In the genomic region with DNA sequence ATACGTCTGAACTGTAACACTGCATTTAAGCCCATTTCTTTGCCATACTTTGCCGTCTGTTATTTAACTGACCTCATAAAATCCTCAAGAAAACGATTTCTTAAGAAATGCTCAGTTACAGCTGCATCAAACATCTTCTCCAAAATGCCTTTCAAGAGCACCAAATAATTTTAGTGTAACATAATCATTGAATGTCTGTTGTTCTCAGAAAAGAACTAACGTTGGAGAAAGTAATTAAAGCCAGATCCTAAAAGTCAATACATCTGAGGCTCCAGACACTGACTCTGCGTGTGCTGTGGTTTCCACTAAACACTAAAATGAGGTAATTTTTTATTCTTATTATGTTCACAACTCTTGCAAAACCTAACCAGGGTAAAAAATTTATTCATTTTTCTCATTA, we compare ENCODE assay signal across 16 cellular contexts.
DNase-seq lines count a peak whose midpoint lies in the region; ATAC-seq, FAIRE-seq and TF ChIP-seq lines count a peak whose summit lies in the region.
"Had no signal": no experiment of that assay in that cellular context is flagged by ENCODE, and none has a peak within 500 bp of the region (broad histone marks: within the 10 kb centered on the region; RNA-seq: fewer than 3 reads in every experiment).

No MANE protein-coding gene starts in this region.

- H3K36me3 ChIP-seq in BJ (ENCODE audit: control insufficient read depth, insufficient read depth, low read length) (no peaks in the 10 kb centered on the region), adipocyte (ENCODE audit: control insufficient read depth, insufficient read depth, low read length, severe bottlenecking) (no peaks in the 10 kb centered on the region), vagina (no peaks in the 10 kb centered on the region), small intestine (ENCODE audit: control insufficient read depth in 2 of 2, insufficient read depth in 2 of 2, low read length in 2 of 2) (no peaks in the 10 kb centered on the region)

- TF ChIP-seq POLR2A in vagina (IDR thresholded peaks at IDR 0.05): no peak

- FAIRE-seq in small intestine (lab: Jason Lieb, UNC): no peak
- FAIRE-seq: RCC 7860 had no signal

- intact Hi-C loops in vagina (cut with DNase I): no loop called here
- intact Hi-C loops in posterior cingulate gyrus (cut with DNase I): no loop called here

- TF ChIP-seq CTCF in BJ (IDR thresholded peaks at IDR 0.05; ENCODE audit: insufficient read depth, low read depth, low read length) (no peak), fibroblast of the aortic adventitia (IDR thresholded peaks at IDR 0.05; ENCODE audit: insufficient read depth, low read length) (no peak), vagina (IDR thresholded peaks at IDR 0.05) (no peak)

- WGBS in small intestine, 3 donors: 74 to 87% (median 87%) methylated on average over 5 of the region's 5 CpGs

- H3K9ac ChIP-seq in adipocyte (ENCODE audit: low read length): no peak overlapping the region

- POLR2A ChIA-PET in BJ (lab: Charles Lee): no interaction called here

- H3K4me3 ChIP-seq in BJ (ENCODE audit: low read depth, low read length) (no peak overlapping the region), adipocyte (ENCODE audit: low read length) (no peak overlapping the region), fibroblast of the aortic adventitia (ENCODE audit: low read depth, low read length) (no peak overlapping the region), vagina (no peak overlapping the region), small intestine (ENCODE audit: low read depth in 1 of 2, low read length in 2 of 2) (no peak overlapping the region)

- ATAC-seq in HG02763 (IDR thresholded peaks at IDR 0.05; ENCODE audit: unreplicated experiment): no peak
- ATAC-seq: Right ventricle myocardium inferior had no signal

- H3K4me1 ChIP-seq in adipocyte (ENCODE audit: control insufficient read depth, insufficient read depth, low read length) (peaks cover 10% of the 10 kb centered on the region), vagina (peaks cover 5% of the 10 kb centered on the region), small intestine (ENCODE audit: control insufficient read depth in 2 of 2, insufficient read depth in 1 of 2, low read depth in 1 of 2, low read length in 1 of 2) (no peaks in the 10 kb centered on the region)

- H3K27ac ChIP-seq in vagina: peak overlapping the region; percentile 51
- H3K27ac ChIP-seq in small intestine (ENCODE audit: low read depth in 1 of 2, low read length in 1 of 2): no peak overlapping the region

- CTCF ChIA-PET in BJ (lab: Yijun Ruan, JAX): no interaction called here

- peak; percentile 54 for DNase-seq in BJ (ENCODE audit: low read depth)
- peak; percentile 48 for DNase-seq in adipocyte (ENCODE audit: low read depth)
- peak; percentile 41 for DNase-seq in fibroblast of the aortic adventitia (ENCODE audit: low read depth)
- DNase-seq in vagina (ENCODE audit: extremely low spot score in 2 of 2): no peak
- DNase-seq in posterior cingulate gyrus: no peak
- no peak for DNase-seq in small intestine
- DNase-seq: COR-L47, DMS 273 treated with DMSO at 0.1 percent for 48 hours, DND-41, HCEC 1CT, NCI-H1092 treated with DMSO at 0.1 percent for 48 hours, NCI-H1694, NCI-H2081 treated with DMSO at 0.1 percent for 48 hours had no signal

- H3K9me3 ChIP-seq in adipocyte (ENCODE audit: control insufficient read depth, low read length): no peaks in the 10 kb centered on the region
- no peaks in the 10 kb centered on the region for H3K9me3 ChIP-seq in vagina
- no peaks in the 10 kb centered on the region for H3K9me3 ChIP-seq in small intestine (ENCODE audit: control insufficient read depth, low read depth)

- H3K27me3 ChIP-seq in BJ (ENCODE audit: control insufficient read depth, insufficient read depth, low read length) (no peaks in the 10 kb centered on the region), adipocyte (replicated peaks; ENCODE audit: control insufficient read depth, insufficient read depth, low read length) (no peaks in the 10 kb centered on the region), vagina (no peaks in the 10 kb centered on the region), small intestine (ENCODE audit: control insufficient read depth in 2 of 2, insufficient read depth in 2 of 2, low read length in 2 of 2) (no peaks in the 10 kb centered on the region)

Comparison
In these comparisons a context has a peak if more than half of its experiments do, and no peak if none do; other contexts are left out.
1. DNase-seq: peak in BJ (single experiment), adipocyte (single experiment) and fibroblast of the aortic adventitia (single experiment); none in vagina (0 of 2), posterior cingulate gyrus (0 of 10) and small intestine (single experiment).